ENCODE assay signal across 23 cellular contexts in genomic region chr3:115624898-115625297, GRCh38. TPM values are rescaled to one million over a fixed set of nuclear protein-coding genes. Genes with fewer than 3 reads are reported as not detected.
DNase-seq lines count a peak whose midpoint lies in the region; ATAC-seq and TF ChIP-seq lines count a peak whose summit lies in the region.
"Had no signal": no experiment of that assay in that cellular context is flagged by ENCODE, and none has a peak within 500 bp of the region (broad histone marks: within the 10 kb centered on the region; RNA-seq: fewer than 3 reads in every experiment).

No MANE protein-coding gene starts in this region.

- H3K27me3 ChIP-seq in BE2C (no peaks in the 10 kb centered on the region), endocrine pancreas (ENCODE audit: control insufficient read depth, insufficient read depth, low read length) (no peaks in the 10 kb centered on the region), mesendoderm (ENCODE audit: insufficient read depth, low read length, poor library complexity) (no peaks in the 10 kb centered on the region)

- no peak overlapping the region for H2BK15ac ChIP-seq in mesendoderm (replicated peaks; ENCODE audit: low read depth)

- no peak overlapping the region for H3K23ac ChIP-seq in mesendoderm (ENCODE audit: low read length)

- no peaks in the 10 kb centered on the region for H3K9me3 Mint-ChIP-seq in activated T-helper 2 cell treated with anti-CD3 and anti-CD28 coated beads, Interferon-gamma antibody, Interleukin-2, Interleukin-4, amounts not matched to agents 10 μg/mL and 5 μg/mL and 100 μg/mL, durations not matched to agents 14 hours and 24 hours and 36 hours
- no peaks in the 10 kb centered on the region for H3K9me3 Mint-ChIP-seq in activated CD8-positive, alpha-beta T cell treated with anti-CD3 and anti-CD28 coated beads, Interleukin-2, amount 10 ng/mL, durations not matched to agents 7 days and 5 days (ENCODE audit: insufficient read depth)
- H3K9me3 Mint-ChIP-seq: activated CD4-positive, alpha-beta T cell treated with anti-CD3 and anti-CD28 coated beads, Interleukin-2, amount 10 ng/mL, durations not matched to agents 24 days and 14 days; activated naive CD4-positive, alpha-beta T cell treated with anti-CD3 and anti-CD28 coated beads, Interleukin-2, amount 50 U/mL, for 72 hours; stimulated activated memory B cell treated with anti-CD40 and anti-IgM and Interleukin-4, amounts not matched to agents 10 μg/mL and 1 μg/mL and 100 μg/mL, for 72 hours had no signal

- no peak for ATAC-seq in activated CD8-positive, alpha-beta T cell treated with anti-CD3 and anti-CD28 coated beads, Interleukin-2, amount 10 ng/mL, durations not matched to agents 7 days and 5 days
- ATAC-seq: activated naive CD4-positive, alpha-beta T cell treated with anti-CD3 and anti-CD28 coated beads, Interleukin-2, amount 50 U/mL, for 72 hours; esophagus mucosa; pancreas; right cardiac atrium; stimulated activated memory B cell treated with anti-CD40 and anti-IgM and Interleukin-4, amounts not matched to agents 10 μg/mL and 1 μg/mL and 100 μg/mL, for 72 hours had no signal

- H3K4me3 ChIP-seq in BE2C (ENCODE audit: low read depth, low read length), result peak overlapping the region; percentile 65
- peak overlapping the region; percentile 75 for H3K4me3 ChIP-seq in endocrine pancreas (ENCODE audit: control insufficient read depth, insufficient read depth, low read length)
- no peak overlapping the region for H3K4me3 ChIP-seq in mesendoderm (ENCODE audit: low read length)
- H3K4me3 ChIP-seq: pancreas, vagina had no signal

- H3K36me3 ChIP-seq in BE2C (no peaks in the 10 kb centered on the region), endocrine pancreas (ENCODE audit: control insufficient read depth, insufficient read depth, low read length) (no peaks in the 10 kb centered on the region), mesendoderm (ENCODE audit: control insufficient read depth, insufficient read depth, low read length) (no peaks in the 10 kb centered on the region)
- H3K36me3 ChIP-seq: pancreas, vagina had no signal

- no CpG with 5 or more reads among the region's 4 CpGs for WGBS in mesendoderm (ENCODE audit: extremely low coverage, insufficient coverage, low lambda C conversion rate)

- DNase-seq in BE2C (no peak), NCI-H69 (lab: John Stamatoyannopoulos, UW) (peak; percentile 1), mesendoderm (no peak), NCI-H2196 treated with DMSO at 0.1 percent for 48 hours (lab: John Stamatoyannopoulos, UW; ENCODE audit: unreplicated experiment) (no peak), HEK293T (ENCODE audit: extremely low spot score) (no peak)
- no peak for DNase-seq in activated T-helper 2 cell treated with anti-CD3 and anti-CD28 coated beads, Interferon-gamma antibody, Interleukin-2, Interleukin-4, amounts not matched to agents 10 μg/mL and 5 μg/mL and 100 μg/mL, durations not matched to agents 14 hours and 24 hours and 36 hours (ENCODE audit: low spot score)
- no peak for DNase-seq in activated CD8-positive, alpha-beta T cell treated with anti-CD3 and anti-CD28 coated beads, Interleukin-2, amount 10 ng/mL, durations not matched to agents 7 days and 5 days
- DNase-seq: activated CD4-positive, alpha-beta T cell treated with anti-CD3 and anti-CD28 coated beads, Interleukin-2, amount 10 ng/mL, durations not matched to agents 24 days and 14 days; effector CD4-positive, alpha-beta T cell; foreskin melanocyte; mammary epithelial cell; NCI-H187; pancreas; right cardiac atrium; RPMI8226; stimulated activated CD4-positive, alpha-beta T cell treated with anti-CD3 and anti-CD28 coated beads, Interleukin-4, amount 100 ng/mL, for 1 hour had no signal

- no peaks in the 10 kb centered on the region for H3K79me2 ChIP-seq in mesendoderm (ENCODE audit: control insufficient read depth, insufficient read depth, low read length)

- H3K4me1 ChIP-seq in BE2C (peaks cover 9% of the 10 kb centered on the region; the same call in 1 of the 2 replicates), endocrine pancreas (ENCODE audit: control insufficient read depth, insufficient read depth, low read length) (no peaks in the 10 kb centered on the region), mesendoderm (ENCODE audit: control insufficient read depth, low read depth, low read length) (peaks cover 5% of the 10 kb centered on the region)
- H3K4me1 ChIP-seq: pancreas had no signal

- CTCF ChIA-PET in activated CD8-positive, alpha-beta T cell treated with anti-CD3 and anti-CD28 coated beads, Interleukin-2, amount 10 ng/mL, durations not matched to agents 7 days and 5 days (lab: Charles Lee), result no interaction called here
- CTCF ChIA-PET in HEK293T (lab: Yijun Ruan, JAX), result no interaction called here

- no peak overlapping the region for H2AK5ac ChIP-seq in mesendoderm (ENCODE audit: low read length)

- no peak overlapping the region for H3K27ac ChIP-seq in mesendoderm (ENCODE audit: low read depth, low read length)
- H3K27ac ChIP-seq: pancreas, vagina had no signal

- no peak overlapping the region for H2BK120ac ChIP-seq in mesendoderm (ENCODE audit: low read depth, low read length)

- H3K9ac ChIP-seq in endocrine pancreas (ENCODE audit: control insufficient read depth, insufficient read depth, low read length) (no peak overlapping the region), mesendoderm (ENCODE audit: low read length) (no peak overlapping the region)

- H3K36me3 Mint-ChIP-seq in activated T-helper 2 cell treated with anti-CD3 and anti-CD28 coated beads, Interferon-gamma antibody, Interleukin-2, Interleukin-4, amounts not matched to agents 10 μg/mL and 5 μg/mL and 100 μg/mL, durations not matched to agents 14 hours and 24 hours and 36 hours (ENCODE audit: low read depth), result no peaks in the 10 kb centered on the region
- no peaks in the 10 kb centered on the region for H3K36me3 Mint-ChIP-seq in activated CD8-positive, alpha-beta T cell treated with anti-CD3 and anti-CD28 coated beads, Interleukin-2, amount 10 ng/mL, durations not matched to agents 7 days and 5 days (ENCODE audit: low read depth)
- H3K36me3 Mint-ChIP-seq: activated naive CD4-positive, alpha-beta T cell treated with anti-CD3 and anti-CD28 coated beads, Interleukin-2, amount 50 U/mL, for 72 hours; stimulated activated memory B cell treated with anti-CD40 and anti-IgM and Interleukin-4, amounts not matched to agents 10 μg/mL and 1 μg/mL and 100 μg/mL, for 72 hours had no signal

- H3K18ac ChIP-seq in mesendoderm (ENCODE audit: low read length), result no peak overlapping the region

- H3K9me3 ChIP-seq in BE2C (no peaks in the 10 kb centered on the region), endocrine pancreas (ENCODE audit: control insufficient read depth, low read length) (no peaks in the 10 kb centered on the region)
- H3K9me3 ChIP-seq: pancreas, vagina had no signal

- TF ChIP-seq CTCF in BE2C (IDR thresholded peaks at IDR 0.05; ENCODE audit: low read depth, low read length), result no peak; the same call in 1 of the 2 replicates

- H3K4me1 Mint-ChIP-seq in activated T-helper 2 cell treated with anti-CD3 and anti-CD28 coated beads, Interferon-gamma antibody, Interleukin-2, Interleukin-4, amounts not matched to agents 10 μg/mL and 5 μg/mL and 100 μg/mL, durations not matched to agents 14 hours and 24 hours and 36 hours (ENCODE audit: low read depth), result peaks cover 8% of the 10 kb centered on the region
- peaks cover 9% of the 10 kb centered on the region for H3K4me1 Mint-ChIP-seq in activated CD8-positive, alpha-beta T cell treated with anti-CD3 and anti-CD28 coated beads, Interleukin-2, amount 10 ng/mL, durations not matched to agents 7 days and 5 days (ENCODE audit: low read depth)

- H3K4ac ChIP-seq in mesendoderm (ENCODE audit: low read depth, low read length), result no peak overlapping the region

- POLR2A ChIA-PET in activated CD8-positive, alpha-beta T cell treated with anti-CD3 and anti-CD28 coated beads, Interleukin-2, amount 10 ng/mL, durations not matched to agents 7 days and 5 days (lab: Charles Lee), result no interaction called here
- POLR2A ChIA-PET in HEK293T (lab: Yijun Ruan, JAX), result no interaction called here

- H3K4me2 ChIP-seq in mesendoderm (ENCODE audit: low read length), result peak overlapping the region; percentile 49

- H4K8ac ChIP-seq in mesendoderm (ENCODE audit: low read depth, low read length), result no peak overlapping the region

- no peak overlapping the region for H3K56ac ChIP-seq in mesendoderm (ENCODE audit: low read length)

- no peak overlapping the region for H4K5ac ChIP-seq in mesendoderm (ENCODE audit: low read length)

- H3K27ac Mint-ChIP-seq in activated T-helper 2 cell treated with anti-CD3 and anti-CD28 coated beads, Interferon-gamma antibody, Interleukin-2, Interleukin-4, amounts not matched to agents 10 μg/mL and 5 μg/mL and 100 μg/mL, durations not matched to agents 14 hours and 24 hours and 36 hours, result no peak overlapping the region
- H3K27ac Mint-ChIP-seq in activated CD8-positive, alpha-beta T cell treated with anti-CD3 and anti-CD28 coated beads, Interleukin-2, amount 10 ng/mL, durations not matched to agents 7 days and 5 days, result no peak overlapping the region
- H3K27ac Mint-ChIP-seq: activated CD4-positive, alpha-beta T cell treated with anti-CD3 and anti-CD28 coated beads, Interleukin-2, amount 10 ng/mL, durations not matched to agents 24 days and 14 days; activated naive CD4-positive, alpha-beta T cell treated with anti-CD3 and anti-CD28 coated beads, Interleukin-2, amount 50 U/mL, for 72 hours; B cell; stimulated activated memory B cell treated with anti-CD40 and anti-IgM and Interleukin-4, amounts not matched to agents 10 μg/mL and 1 μg/mL and 100 μg/mL, for 72 hours had no signal

- peaks cover 48% of the 10 kb centered on the region for H3K27me3 Mint-ChIP-seq in activated T-helper 2 cell treated with anti-CD3 and anti-CD28 coated beads, Interferon-gamma antibody, Interleukin-2, Interleukin-4, amounts not matched to agents 10 μg/mL and 5 μg/mL and 100 μg/mL, durations not matched to agents 14 hours and 24 hours and 36 hours (ENCODE audit: low read depth)
- peaks cover 36% of the 10 kb centered on the region for H3K27me3 Mint-ChIP-seq in activated CD8-positive, alpha-beta T cell treated with anti-CD3 and anti-CD28 coated beads, Interleukin-2, amount 10 ng/mL, durations not matched to agents 7 days and 5 days (ENCODE audit: low read depth)

- no peaks in the 10 kb centered on the region for H3K79me1 ChIP-seq in mesendoderm (ENCODE audit: low read length)

- no peak overlapping the region for H2BK5ac ChIP-seq in mesendoderm (ENCODE audit: low read length)

- intact Hi-C loops in activated T-helper 2 cell treated with anti-CD3 and anti-CD28 coated beads, Interferon-gamma antibody, Interleukin-2, Interleukin-4, amounts not matched to agents 10 μg/mL and 5 μg/mL and 100 μg/mL, durations not matched to agents 14 hours and 24 hours and 36 hours (cut with micrococcal nuclease), result no loop called here

- H3K4me3 Mint-ChIP-seq in activated T-helper 2 cell treated with anti-CD3 and anti-CD28 coated beads, Interferon-gamma antibody, Interleukin-2, Interleukin-4, amounts not matched to agents 10 μg/mL and 5 μg/mL and 100 μg/mL, durations not matched to agents 14 hours and 24 hours and 36 hours (ENCODE audit: low read depth), result no peak overlapping the region
- H3K4me3 Mint-ChIP-seq in activated CD8-positive, alpha-beta T cell treated with anti-CD3 and anti-CD28 coated beads, Interleukin-2, amount 10 ng/mL, durations not matched to agents 7 days and 5 days, result no peak overlapping the region
- H3K4me3 Mint-ChIP-seq: activated CD4-positive, alpha-beta T cell treated with anti-CD3 and anti-CD28 coated beads, Interleukin-2, amount 10 ng/mL, durations not matched to agents 24 days and 14 days; B cell; stimulated activated memory B cell treated with anti-CD40 and anti-IgM and Interleukin-4, amounts not matched to agents 10 μg/mL and 1 μg/mL and 100 μg/mL, for 72 hours had no signal

RNA-seq across cellular contexts. Expression of gene GAP43, which starts 1.6 kb away (rescaled TPM):
- polyA plus RNA-seq in BE2C (2012; ENCODE audit: insufficient read depth, insufficient read length, low read depth), result 175 TPM
- polyA plus RNA-seq in mesendoderm (2013, experiment 1 of 2), result 76.5 TPM
- 76.4 TPM for polyA plus RNA-seq in mesendoderm (2013, experiment 2 of 2)
- total RNA-seq in activated T-helper 2 cell treated with anti-CD3 and anti-CD28 coated beads, Interferon-gamma antibody, Interleukin-2, Interleukin-4, amounts not matched to agents 10 μg/mL and 5 μg/mL and 100 μg/mL, durations not matched to agents 14 hours and 24 hours and 36 hours, result not detected in 2 replicates
- not detected for total RNA-seq in activated CD8-positive, alpha-beta T cell treated with anti-CD3 and anti-CD28 coated beads, Interleukin-2, amount 10 ng/mL, durations not matched to agents 7 days and 5 days
- total RNA-seq: activated CD4-positive, alpha-beta T cell treated with anti-CD3 and anti-CD28 coated beads, Interleukin-2, amount 10 ng/mL, durations not matched to agents 24 days and 14 days; activated naive CD4-positive, alpha-beta T cell treated with anti-CD3 and anti-CD28 coated beads, Interleukin-2, amount 50 U/mL, for 72 hours; B cell; esophagus mucosa; mammary epithelial cell; T-helper 2 cell treated with Interferon-gamma antibody and Interleukin-4, amounts not matched to agents 100 ng/mL and 5 ng/mL, for 36 hours had no signal
- polyA plus RNA-seq: mammary epithelial cell had no signal
